Comparison of ENCODE assay signal across 1 cellular context in the genomic region with DNA sequence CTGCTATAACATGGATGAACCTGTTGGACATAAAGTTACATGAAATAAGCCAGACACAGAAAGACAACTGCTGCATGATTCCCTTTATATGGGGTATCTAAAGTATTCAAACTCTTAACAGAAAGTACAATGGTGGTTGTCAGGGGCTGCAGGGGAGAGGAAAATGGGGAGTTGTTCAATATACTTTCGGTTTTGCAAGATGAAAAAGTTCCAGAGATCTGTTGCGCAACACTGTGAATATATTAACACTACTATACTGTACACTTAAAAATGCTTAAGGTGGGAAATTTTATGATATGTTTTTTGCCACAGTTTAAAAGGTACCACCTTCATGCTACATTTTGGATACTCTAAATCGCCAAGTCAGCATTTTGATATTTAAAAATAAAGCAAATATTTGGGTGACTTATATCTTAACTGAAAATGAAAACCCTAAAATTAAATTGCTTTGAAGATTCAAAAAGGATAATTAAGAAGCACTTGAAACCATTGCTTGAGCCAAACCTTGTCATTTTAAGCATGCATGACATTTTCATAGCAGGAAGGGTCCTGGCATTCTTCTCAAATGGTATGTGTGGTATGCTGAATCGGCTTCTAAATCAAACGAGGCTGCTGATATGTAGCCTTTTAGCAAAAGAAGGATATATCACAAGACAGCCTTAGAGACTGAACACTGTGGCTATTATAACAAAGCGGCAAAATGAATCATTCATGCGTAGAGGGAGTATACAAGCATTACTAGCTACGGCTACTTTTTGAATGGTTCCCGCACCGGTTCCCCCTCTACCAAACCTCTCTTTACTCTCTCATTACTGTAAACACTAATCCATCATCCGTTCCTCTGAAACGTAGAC.
TF ChIP-seq lines count a peak whose summit lies in the region.

No MANE protein-coding gene starts in this region.

TF ChIP-seq in H1, 55 proteins besides CTCF, POLR2A, EP300 and RAD21:
- TF ChIP-seq RXRA (IDR thresholded peaks at IDR 0.05; ENCODE audit: insufficient read depth, low read depth, low read length) = no peak
- TF ChIP-seq EGR1 (IDR thresholded peaks at IDR 0.05; ENCODE audit: borderline replicate concordance, low read depth, low read length) = no peak
- no peak for TF ChIP-seq TCF12 (IDR thresholded peaks at IDR 0.05; ENCODE audit: low read depth, low read length)
- TF ChIP-seq SIX5 (IDR thresholded peaks at IDR 0.05; ENCODE audit: low read depth, low read length) = no peak
- TF ChIP-seq CBX5 (IDR thresholded peaks at IDR 0.05; ENCODE audit: low read depth, low read length) = no peak
- TF ChIP-seq FOSL1 (IDR thresholded peaks at IDR 0.05; ENCODE audit: insufficient read depth, low read depth, low read length) = no peak
- TF ChIP-seq TBP (IDR thresholded peaks at IDR 0.05; ENCODE audit: low read depth, low read length) = no peak
- TF ChIP-seq SP1 (IDR thresholded peaks at IDR 0.05; ENCODE audit: low read depth, low read length) = no peak
- TF ChIP-seq ZNF274 (IDR thresholded peaks at IDR 0.05; ENCODE audit: borderline replicate concordance, extremely low read depth, low read length) = no peak
- TF ChIP-seq CEBPB (IDR thresholded peaks at IDR 0.05; ENCODE audit: low read depth, low read length) = peak; percentile 79
- TF ChIP-seq KDM1A (IDR thresholded peaks at IDR 0.05; ENCODE audit: borderline replicate concordance, low read length) = no peak
- TF ChIP-seq SAP30 (IDR thresholded peaks at IDR 0.05; ENCODE audit: insufficient read depth, insufficient replicate concordance, low read length) = no peak
- no peak for TF ChIP-seq CREB1 (IDR thresholded peaks at IDR 0.05)
- no peak for TF ChIP-seq CBX8 (IDR thresholded peaks at IDR 0.05; ENCODE audit: borderline replicate concordance, low read depth, low read length)
- TF ChIP-seq POLR2AphosphoS5 (IDR thresholded peaks at IDR 0.05; ENCODE audit: low read depth, low read length) = no peak
- no peak for TF ChIP-seq JUN (IDR thresholded peaks at IDR 0.05; ENCODE audit: low read depth, low read length)
- TF ChIP-seq E2F6 (IDR thresholded peaks at IDR 0.05) = no peak
- TF ChIP-seq CHD7 (IDR thresholded peaks at IDR 0.05; ENCODE audit: insufficient replicate concordance, low read length) = no peak
- no peak for TF ChIP-seq KDM5A (IDR thresholded peaks at IDR 0.05; ENCODE audit: low read length)
- TF ChIP-seq, protein P1, sequence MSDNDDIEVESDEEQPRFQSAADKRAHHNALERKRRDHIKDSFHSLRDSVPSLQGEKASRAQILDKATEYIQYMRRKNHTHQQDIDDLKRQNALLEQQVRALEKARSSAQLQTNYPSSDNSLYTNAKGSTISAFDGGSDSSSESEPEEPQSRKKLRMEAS (IDR thresholded peaks at IDR 0.05) = no peak
- no peak for TF ChIP-seq BRCA1 (IDR thresholded peaks at IDR 0.05; ENCODE audit: low read depth, low read length)
- peak; percentile 51; the same call in 1 of the 2 replicates for TF ChIP-seq TEAD4 (IDR thresholded peaks at IDR 0.05; ENCODE audit: low read depth, low read length)
- TF ChIP-seq ASH2L (IDR thresholded peaks at IDR 0.05; ENCODE audit: low read length) = no peak
- TF ChIP-seq MAFK (IDR thresholded peaks at IDR 0.05; ENCODE audit: low read depth, low read length) = peak; percentile 95
- TF ChIP-seq SP4 (IDR thresholded peaks at IDR 0.05; ENCODE audit: low read length) = no peak
